In genomic region chr17:78360371-78361226, GRCh38 we compare ENCODE assay signal across 8 cellular contexts. TPM values are rescaled to one million over a fixed set of nuclear protein-coding genes. Genes with fewer than 3 reads are reported as not detected.
A peak's percentile ranks its signal among the peaks of the same experiment; 100 is the strongest.
DNase-seq lines count a peak whose midpoint lies in the region.

No MANE protein-coding gene starts in this region.

- peak; percentile 73 for DNase-seq in SIG-M5 treated with dmso at 0.1 percent for 504 hours (lab: John Stamatoyannopoulos, UW; ENCODE audit: unreplicated experiment)
- DNase-seq in SIG-M5 (lab: John Stamatoyannopoulos, UW): no peak
- peak; percentile 97 for DNase-seq in HK-2 (ENCODE audit: unreplicated experiment)
- DNase-seq in NCI-H82 (lab: John Stamatoyannopoulos, UW): peak; percentile 93
- peak; percentile 61 to 91 for DNase-seq in activated CD8-positive, alpha-beta memory T cell treated with anti-CD3 and anti-CD28 coated beads for 1 hour (ENCODE audit: extremely low read depth in 1 of 2, low read depth in 1 of 2)
- DNase-seq in effector CD4-positive, alpha-beta T cell: peak; percentile 89
- peak; percentile 88 to 94 for DNase-seq in lung microvascular endothelial cell (ENCODE audit: low read depth in 2 of 2)
- peak; percentile 84 to 94 (median 87) for DNase-seq in stimulated activated CD4-positive, alpha-beta T cell treated with anti-CD3 and anti-CD28 coated beads, TNF-alpha, amount 100 ng/mL, for 24 hours (ENCODE audit: low read depth in 3 of 3)

RNA-seq across cellular contexts. Expression of gene SOCS3, which starts 0.7 kb away (rescaled TPM):
- total RNA-seq in lung microvascular endothelial cell: 39.2 and 79.6 TPM in 2 replicates

RNA-seq across cellular contexts. Expression of gene PGS1, which starts 17.9 kb away (rescaled TPM):
- 15.7 and 26.4 TPM in 2 replicates for total RNA-seq in lung microvascular endothelial cell
